13 cellular contexts compared by ENCODE assay signal in the genomic region with DNA sequence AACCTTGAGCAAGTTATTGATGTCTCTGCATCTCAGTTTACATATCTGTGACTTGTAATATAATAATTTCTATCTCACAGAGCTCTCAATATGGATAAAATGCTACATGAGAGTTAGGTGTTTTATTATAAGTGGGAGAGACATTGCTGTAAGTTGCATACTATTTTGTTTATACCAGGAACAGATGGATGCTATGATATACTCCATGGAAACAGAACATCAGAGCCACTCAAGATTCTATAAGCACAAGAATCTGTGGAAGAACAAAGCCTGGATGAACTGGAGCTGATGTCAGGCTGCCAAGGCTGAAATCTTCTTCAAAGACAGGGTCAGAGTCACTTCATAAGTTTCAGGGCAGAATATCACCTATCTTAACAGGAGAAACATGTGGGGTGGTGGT. TPM values are rescaled to one million over a fixed set of nuclear protein-coding genes. Genes with fewer than 3 reads are reported as not detected.
DNase-seq lines count a peak whose midpoint lies in the region; ATAC-seq and TF ChIP-seq lines count a peak whose summit lies in the region.
"Had no signal": no experiment of that assay in that cellular context is flagged by ENCODE, and none has a peak within 500 bp of the region (broad histone marks: within the 10 kb centered on the region; RNA-seq: fewer than 3 reads in every experiment).

No MANE protein-coding gene starts in this region.

- no peak overlapping the region for H2AFZ ChIP-seq in fibroblast of lung (ENCODE audit: low read length)

- DNase-seq in DMS 273 (lab: John Stamatoyannopoulos, UW; ENCODE audit: unreplicated experiment) (peak; percentile 25), DMS 273 treated with DMSO at 0.1 percent for 48 hours (lab: John Stamatoyannopoulos, UW) (no peak), fibroblast of lung (ENCODE audit: low read depth in 2 of 2) (no peak), NCI-H146 (lab: John Stamatoyannopoulos, UW) (no peak), Right ventricle myocardium superior (no peak), WERI-Rb-1 (no peak)
- no peak for DNase-seq in activated CD4-positive, alpha-beta memory T cell treated with anti-CD3 and anti-CD28 coated beads for 36 hours
- no peak for DNase-seq in stimulated activated effector memory CD8-positive, alpha-beta T cell treated with anti-CD3 and anti-CD28 coated beads, Interleukin-12 subunit alpha, Interleukin-12 subunit beta, amount 100 ng/mL, for 72 hours (ENCODE audit: low spot score in 2 of 2)
- DNase-seq: 8988T; activated CD4-positive, alpha-beta T cell treated with anti-CD3 and anti-CD28 coated beads for 1 hour; stimulated activated CD4-positive, alpha-beta T cell treated with anti-CD3 and anti-CD28 coated beads, Interleukin-4, amount 100 ng/mL, for 1 hour had no signal

- H3K4me1 Mint-ChIP-seq in activated CD4-positive, alpha-beta memory T cell treated with anti-CD3 and anti-CD28 coated beads for 36 hours (ENCODE audit: low read depth) = peaks cover 83% of the 10 kb centered on the region
- peaks cover 86% of the 10 kb centered on the region for H3K4me1 Mint-ChIP-seq in stimulated activated effector memory CD8-positive, alpha-beta T cell treated with anti-CD3 and anti-CD28 coated beads, Interleukin-12 subunit alpha, Interleukin-12 subunit beta, amount 100 ng/mL, for 72 hours

- intact Hi-C loops in activated CD4-positive, alpha-beta memory T cell treated with anti-CD3 and anti-CD28 coated beads for 36 hours (cut with micrococcal nuclease) = loop anchor here (1.0 to 2.0 kb wide), 8 partner anchors 15 to 1471 kb away; partner anchors contain the start of gene DUSP10
- intact Hi-C loops in Right ventricle myocardium superior (cut with DNase I) = no loop called here

- POLR2A ChIA-PET in activated CD4-positive, alpha-beta memory T cell treated with anti-CD3 and anti-CD28 coated beads for 36 hours (lab: Charles Lee) = interaction anchor here (1.5 to 4.9 kb wide), 4 partner anchors 16 to 84 kb away, joined by 3 to 49 read pairs (median 15); partner anchors contain the start of gene DUSP10

- CTCF ChIA-PET in activated CD4-positive, alpha-beta memory T cell treated with anti-CD3 and anti-CD28 coated beads for 36 hours (lab: Charles Lee) = interaction anchor here (0.6 to 2.4 kb wide), 3 partner anchors 14 to 98 kb away, joined by 3 to 10 read pairs (median 3); partner anchors contain the start of gene DUSP10

- H3K36me3 ChIP-seq in fibroblast of lung (ENCODE audit: control insufficient read depth, insufficient read depth, low read length) = no peaks in the 10 kb centered on the region
- no peaks in the 10 kb centered on the region for H3K36me3 ChIP-seq in WERI-Rb-1
- H3K36me3 ChIP-seq: neutrophil, tibial nerve had no signal

- H3K36me3 Mint-ChIP-seq in activated CD4-positive, alpha-beta memory T cell treated with anti-CD3 and anti-CD28 coated beads for 36 hours = peaks cover 4% of the 10 kb centered on the region
- peaks cover 13% of the 10 kb centered on the region for H3K36me3 Mint-ChIP-seq in stimulated activated effector memory CD8-positive, alpha-beta T cell treated with anti-CD3 and anti-CD28 coated beads, Interleukin-12 subunit alpha, Interleukin-12 subunit beta, amount 100 ng/mL, for 72 hours

- H3K27ac Mint-ChIP-seq in activated CD4-positive, alpha-beta memory T cell treated with anti-CD3 and anti-CD28 coated beads for 36 hours = peak overlapping the region; percentile 93
- H3K27ac Mint-ChIP-seq in stimulated activated effector memory CD8-positive, alpha-beta T cell treated with anti-CD3 and anti-CD28 coated beads, Interleukin-12 subunit alpha, Interleukin-12 subunit beta, amount 100 ng/mL, for 72 hours = peak overlapping the region; percentile 96

- H4K20me1 ChIP-seq in fibroblast of lung (ENCODE audit: control insufficient read depth, extremely low read depth, insufficient read depth, low read length) = no peaks in the 10 kb centered on the region

- H3K9me3 ChIP-seq in fibroblast of lung (ENCODE audit: control insufficient read depth, insufficient read depth, low read depth, low read length) = no peaks in the 10 kb centered on the region
- no peaks in the 10 kb centered on the region for H3K9me3 ChIP-seq in WERI-Rb-1 (ENCODE audit: severe bottlenecking)
- H3K9me3 ChIP-seq: neutrophil, tibial nerve had no signal

- H3K27me3 Mint-ChIP-seq in activated CD4-positive, alpha-beta memory T cell treated with anti-CD3 and anti-CD28 coated beads for 36 hours = no peaks in the 10 kb centered on the region

- no peaks in the 10 kb centered on the region for H3K9me3 Mint-ChIP-seq in activated CD4-positive, alpha-beta memory T cell treated with anti-CD3 and anti-CD28 coated beads for 36 hours
- H3K9me3 Mint-ChIP-seq in stimulated activated effector memory CD8-positive, alpha-beta T cell treated with anti-CD3 and anti-CD28 coated beads, Interleukin-12 subunit alpha, Interleukin-12 subunit beta, amount 100 ng/mL, for 72 hours = no peaks in the 10 kb centered on the region

- no peak overlapping the region for H3K4me3 ChIP-seq in fibroblast of lung (replicated peaks in 1 of 4; ENCODE audit: control extremely low read depth in 1 of 4, insufficient read depth in 1 of 4, low read depth in 3 of 4, low read length in 4 of 4)
- H3K4me3 ChIP-seq in WERI-Rb-1 (ENCODE audit: low read depth, low read length) = no peak overlapping the region
- H3K4me3 ChIP-seq: tibial nerve had no signal

- no peak for ATAC-seq in stimulated activated effector memory CD8-positive, alpha-beta T cell treated with anti-CD3 and anti-CD28 coated beads, Interleukin-12 subunit alpha, Interleukin-12 subunit beta, amount 100 ng/mL, for 72 hours
- no peak for ATAC-seq in Right ventricle myocardium superior (ENCODE audit: poor library complexity)

- no peak overlapping the region for H3K4me3 Mint-ChIP-seq in activated CD4-positive, alpha-beta memory T cell treated with anti-CD3 and anti-CD28 coated beads for 36 hours
- H3K4me3 Mint-ChIP-seq in stimulated activated effector memory CD8-positive, alpha-beta T cell treated with anti-CD3 and anti-CD28 coated beads, Interleukin-12 subunit alpha, Interleukin-12 subunit beta, amount 100 ng/mL, for 72 hours = peak overlapping the region; percentile 60

- no peaks in the 10 kb centered on the region for H3K27me3 ChIP-seq in fibroblast of lung (ENCODE audit: control insufficient read depth, insufficient read depth, low read length)
- no peaks in the 10 kb centered on the region for H3K27me3 ChIP-seq in WERI-Rb-1 (ENCODE audit: insufficient read depth, low read depth, severe bottlenecking)
- H3K27me3 ChIP-seq: neutrophil, tibial nerve had no signal

- peak overlapping the region; percentile 35 for H3K27ac ChIP-seq in fibroblast of lung (ENCODE audit: insufficient read depth, low read length)
- H3K27ac ChIP-seq in WERI-Rb-1 = no peak overlapping the region
- H3K27ac ChIP-seq: neutrophil had no signal

- TF ChIP-seq CTCF in fibroblast of lung (conservative IDR thresholded peaks at IDR 0.05 in 1 of 2, IDR thresholded peaks at IDR 0.05 in 1 of 2; ENCODE audit: low read depth in 1 of 2, low read length in 2 of 2) (no peak), WERI-Rb-1 (IDR thresholded peaks at IDR 0.05; ENCODE audit: low read depth, low read length) (no peak)

- no peak overlapping the region for H3K4me2 ChIP-seq in fibroblast of lung (ENCODE audit: extremely low read depth, insufficient read depth, low read length)

- peaks cover 52% of the 10 kb centered on the region for H3K79me2 ChIP-seq in fibroblast of lung (ENCODE audit: control insufficient read depth, insufficient read depth, low read length)

- H3K4me1 ChIP-seq in fibroblast of lung (ENCODE audit: control insufficient read depth, extremely low read depth, insufficient read depth, low read length) = peaks cover 15% of the 10 kb centered on the region

- H3K9ac ChIP-seq in fibroblast of lung (ENCODE audit: insufficient read depth, low read length) = no peak overlapping the region

RNA-seq across cellular contexts. Expression of gene DUSP10, which starts 30.2 kb away (rescaled TPM):
- total RNA-seq in activated CD4-positive, alpha-beta memory T cell treated with anti-CD3 and anti-CD28 coated beads for 36 hours = 1 to 10 TPM; 8.8 to 8.9 TPM
- total RNA-seq in fibroblast of lung = 22.6 and 71.7 TPM in 2 replicates
- polyA plus RNA-seq in fibroblast of lung = 19.4 and 28.7 TPM in 2 replicates
- polyA plus RNA-seq in fibroblast of lung (2012) = 9.8 and 12.5 TPM in 2 replicates
- polyA minus RNA-seq in fibroblast of lung (ENCODE audit: low replicate concordance) = 24.7 and 37.0 TPM in 2 replicates
- total RNA-seq in Right ventricle myocardium superior = 4.5 TPM
